In the genomic region with DNA sequence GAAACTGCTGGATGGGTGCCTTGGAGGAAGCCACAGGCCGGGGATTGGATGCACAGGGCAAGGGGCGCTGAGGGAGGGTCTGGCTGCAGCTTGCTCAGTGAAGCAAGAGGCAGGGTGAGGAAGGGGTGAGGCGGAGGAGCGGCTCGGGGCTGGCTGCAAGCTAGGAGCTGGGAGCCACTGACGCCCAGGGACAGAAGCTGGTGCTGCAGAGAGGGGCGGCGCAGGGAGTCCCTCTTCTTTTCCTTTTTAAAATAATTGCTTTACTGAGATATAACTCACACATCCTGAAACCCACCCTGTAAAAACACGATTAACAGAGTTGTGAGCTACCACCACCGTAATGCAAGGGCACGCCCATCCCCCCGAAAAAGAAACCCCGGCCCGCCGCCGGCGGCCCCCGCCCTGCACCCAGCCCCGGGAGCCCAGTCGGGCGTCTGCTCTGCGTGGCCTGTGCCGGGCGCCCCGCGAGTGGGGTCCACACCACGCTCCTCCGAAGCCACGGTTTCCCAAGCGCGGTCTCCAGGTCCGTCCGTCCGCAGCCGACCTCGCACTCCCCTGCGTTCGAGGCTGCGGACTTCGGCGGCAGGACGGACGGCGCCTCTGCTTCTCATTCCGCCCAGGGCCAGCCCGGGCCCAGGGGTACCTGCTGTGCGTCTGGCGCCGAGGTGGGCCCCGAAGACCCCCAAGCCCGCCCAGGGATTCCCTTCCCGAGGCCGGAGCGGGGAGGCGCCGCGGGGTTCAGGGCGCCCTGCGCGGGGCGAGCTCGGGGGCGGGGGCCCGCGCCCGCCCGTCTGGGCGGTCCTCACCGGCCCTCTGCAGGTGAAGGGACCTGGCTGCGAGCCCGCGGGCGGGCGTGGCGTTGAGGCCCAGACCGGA, we compare ENCODE assay signal across 8 cellular contexts. TPM values are rescaled to one million over a fixed set of nuclear protein-coding genes. Genes with fewer than 3 reads are reported as not detected.
DNase-seq lines count a peak whose midpoint lies in the region; ATAC-seq and TF ChIP-seq lines count a peak whose summit lies in the region.

No MANE protein-coding gene starts in this region.

- no peak for TF ChIP-seq RAD21 in IMR-90 (IDR thresholded peaks at IDR 0.05; ENCODE audit: low read length)

- no peak overlapping the region for H2BK15ac ChIP-seq in IMR-90 (ENCODE audit: low read depth, low read length)

- H2BK120ac ChIP-seq in IMR-90 (ENCODE audit: low read depth, low read length), result peak overlapping the region; percentile 61; the same call in 1 of the 2 replicates

- H2AFZ ChIP-seq in IMR-90 (replicated peaks; ENCODE audit: low read length, poor library complexity), result peak overlapping the region; percentile 94

- H4K91ac ChIP-seq in IMR-90 (ENCODE audit: insufficient read depth, low read depth, low read length), result peak overlapping the region; percentile 90

- peak overlapping the region; percentile 89 for H3K23ac ChIP-seq in IMR-90 (ENCODE audit: low read depth, low read length)

- peak overlapping the region; percentile 77 for H4K5ac ChIP-seq in IMR-90 (ENCODE audit: low read depth, low read length)

- intact Hi-C loops in IMR-90 (cut with micrococcal nuclease), result loop anchor here (1.0 to 5.0 kb wide), 3 partner anchors 37 to 334 kb away; partner anchors contain the start of genes CTBP1 and FGFRL1

- H3K4me1 ChIP-seq in IMR-90 (ENCODE audit: control insufficient read depth, insufficient read depth, low read length), result peaks cover 5% of the 10 kb centered on the region

- H2AK9ac ChIP-seq in IMR-90 (replicated peaks; ENCODE audit: low read depth, low read length, poor library complexity), result peak overlapping the region; percentile 99

- CTCF ChIA-PET in IMR-90 (lab: Yijun Ruan, JAX), result interaction anchor here (0.9 kb wide), 1 partner anchor 215 kb away, joined by 4 read pairs; no protein-coding TSS in a partner anchor

- H3K4me3 ChIP-seq in IMR-90 (ENCODE audit: insufficient read depth, low read depth, low read length), result peak overlapping the region; percentile 84

- TF ChIP-seq CTCF in GM20000 (IDR thresholded peaks at IDR 0.05; ENCODE audit: extremely low read depth, missing control alignments) (no peak), IMR-90 (conservative IDR thresholded peaks at IDR 0.05; ENCODE audit: low read depth, low read length) (no peak)

- no peaks in the 10 kb centered on the region for H3K27me3 ChIP-seq in IMR-90 (ENCODE audit: control insufficient read depth, insufficient read depth, low read length)
- H3K27me3 ChIP-seq in layer of hippocampus (ENCODE audit: control insufficient read depth, insufficient read depth, low read length), result no peaks in the 10 kb centered on the region

- dilution Hi-C loops in IMR-90 (cut with HindIII; ENCODE audit: low sequenced_read_pairs, unreplicated experiment), result no loop called here

- H3K4ac ChIP-seq in IMR-90 (ENCODE audit: low read depth, low read length), result peak overlapping the region; percentile 89

- no peak overlapping the region; the same call in 1 of the 2 replicates for H3K18ac ChIP-seq in IMR-90 (ENCODE audit: low read depth, low read length)

- H3K79me1 ChIP-seq in IMR-90 (ENCODE audit: low read depth in 1 of 2, low read length in 2 of 2), result peaks cover 34 to 58% of the 10 kb centered on the region in 2 experiments

- in situ Hi-C loops in IMR-90 (cut with MboI; ENCODE audit: low sequenced_read_pairs), result no loop called here

- peak; percentile 8 for ATAC-seq in IMR-90 (ENCODE audit: low read depth)

- H2BK5ac ChIP-seq in IMR-90 (ENCODE audit: low read depth, low read length, poor library complexity, severe bottlenecking), result peak overlapping the region; percentile 76

- H3K4me2 ChIP-seq in IMR-90 (ENCODE audit: low read depth, low read length), result peak overlapping the region; percentile 98

- TSS peak; percentile 30 for BruUV-seq in IMR-90 (replicated peaks; lab: Mats Ljungman, UMichigan)

- H2BK20ac ChIP-seq in IMR-90 (ENCODE audit: low read depth, low read length), result no peak overlapping the region

- H3K9me1 ChIP-seq in IMR-90 (ENCODE audit: insufficient read depth, low read length), result peaks cover 9% of the 10 kb centered on the region; the same call in 1 of the 2 replicates

- H4K20me1 ChIP-seq in IMR-90 (ENCODE audit: insufficient read depth, low read length), result peaks cover 7% of the 10 kb centered on the region; the same call in 1 of the 2 replicates

- peak overlapping the region; percentile 80 for H3K56ac ChIP-seq in IMR-90 (ENCODE audit: extremely low read depth, insufficient read depth, low read length)

- peaks cover 3% of the 10 kb centered on the region; the same call in 1 of the 2 replicates for H3K9me3 ChIP-seq in IMR-90 (ENCODE audit: control insufficient read depth, insufficient read depth, low read length)

- H4K8ac ChIP-seq in IMR-90 (ENCODE audit: low read depth in 2 of 2, low read length in 2 of 2), result peak overlapping the region; percentile 93 to 96

- H3K36me3 ChIP-seq in IMR-90 (ENCODE audit: control insufficient read depth, insufficient read depth, low read length), result peaks cover 12% of the 10 kb centered on the region

- 1% methylated on average over 33 of the region's 76 CpGs; no CpG with 5 or more reads in 1 of the 2 experiments for WGBS in IMR-90 (ENCODE audit: extremely low coverage in 2 of 2, insufficient read length in 1 of 2), 2 experiments

- H3K27ac ChIP-seq in IMR-90 (ENCODE audit: insufficient read depth, low read length) (peak overlapping the region; percentile 91), layer of hippocampus (ENCODE audit: low read depth, low read length) (peak overlapping the region; percentile 92)

- H3K9ac ChIP-seq in IMR-90 (ENCODE audit: low read depth, low read length), result peak overlapping the region; percentile 88

- H3K14ac ChIP-seq in IMR-90 (replicated peaks; ENCODE audit: low read depth, low read length), result peak overlapping the region; percentile 91

- POLR2A ChIA-PET in IMR-90 (lab: Charles Lee; ENCODE audit: unreplicated experiment), result interaction anchor here (1.1 kb wide), 1 partner anchor 10 kb away, joined by 3 read pairs; no protein-coding TSS in a partner anchor

- H2AK5ac ChIP-seq in IMR-90 (ENCODE audit: low read depth, low read length), result peak overlapping the region; percentile 93

- no peak for TF ChIP-seq POLR2A in IMR-90 (IDR thresholded peaks at IDR 0.05; ENCODE audit: low read depth, low read length)

- DNase-seq in EH (ENCODE audit: low read depth), result peak; percentile 46
- DNase-seq in GM20000 (ENCODE audit: low spot score), result peak; percentile 69
- DNase-seq in IMR-90, result peak; percentile 16
- peak; percentile 70 for DNase-seq in UCSD-AML1 (lab: John Stamatoyannopoulos, UW; ENCODE audit: unreplicated experiment)
- peak; percentile 50 for DNase-seq in central memory CD4-positive, alpha-beta T cell
- peak; percentile 26 for DNase-seq in stimulated activated CD4-positive, alpha-beta T cell treated with anti-CD3 and anti-CD28 coated beads, Interleukin-2, amount 100 ng/mL, for 4 hours (ENCODE audit: low read depth)
- no peak for DNase-seq in SHP77 treated with DMSO at 0.1 percent for 48 hours (lab: John Stamatoyannopoulos, UW)

TF ChIP-seq in IMR-90, 13 proteins besides CTCF, POLR2A, EP300 and RAD21:
- TF ChIP-seq NFE2L2 (IDR thresholded peaks at IDR 0.05; ENCODE audit: low read depth, low read length) (no peak), MAZ (IDR thresholded peaks at IDR 0.05; ENCODE audit: borderline replicate concordance, low read depth, low read length) (no peak; the same call in 1 of the 2 replicates), BHLHE40 (IDR thresholded peaks at IDR 0.05; ENCODE audit: low read depth, low read length) (no peak), CHD1 (IDR thresholded peaks at IDR 0.05; ENCODE audit: low read depth, low read length) (no peak), RFX5 (IDR thresholded peaks at IDR 0.05; ENCODE audit: low read depth, low read length) (no peak), FOS (IDR thresholded peaks at IDR 0.05; ENCODE audit: low read depth, low read length) (no peak), CEBPB (IDR thresholded peaks at IDR 0.05; ENCODE audit: low read depth, low read length) (no peak), MXI1 (IDR thresholded peaks at IDR 0.05; ENCODE audit: borderline replicate concordance, low read depth, low read length) (no peak), MAFK (IDR thresholded peaks at IDR 0.05; ENCODE audit: low read depth, low read length) (no peak), ELK1 (IDR thresholded peaks at IDR 0.05; ENCODE audit: borderline replicate concordance, low read depth, low read length) (no peak), SMC3 (IDR thresholded peaks at IDR 0.05; ENCODE audit: low read depth, low read length) (no peak), RCOR1 (IDR thresholded peaks at IDR 0.05; ENCODE audit: insufficient replicate concordance, low read length) (no peak)
- TF ChIP-seq, protein P1, sequence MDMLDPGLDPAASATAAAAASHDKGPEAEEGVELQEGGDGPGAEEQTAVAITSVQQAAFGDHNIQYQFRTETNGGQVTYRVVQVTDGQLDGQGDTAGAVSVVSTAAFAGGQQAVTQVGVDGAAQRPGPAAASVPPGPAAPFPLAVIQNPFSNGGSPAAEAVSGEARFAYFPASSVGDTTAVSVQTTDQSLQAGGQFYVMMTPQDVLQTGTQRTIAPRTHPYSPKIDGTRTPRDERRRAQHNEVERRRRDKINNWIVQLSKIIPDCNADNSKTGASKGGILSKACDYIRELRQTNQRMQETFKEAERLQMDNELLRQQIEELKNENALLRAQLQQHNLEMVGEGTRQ (IDR thresholded peaks at IDR 0.05; ENCODE audit: low read depth, low read length), result no peak

RNA-seq across cellular contexts. Expression of gene UVSSA, which starts 0.9 kb away (rescaled TPM):
- total RNA-seq in IMR-90 (2012; rRNA removed), result 1.4 TPM in 2 replicates
- polyA plus RNA-seq in IMR-90 (2012; rRNA removed), result 8.4 and 9.4 TPM in 2 replicates
- polyA plus RNA-seq in IMR-90 (2012; cell fraction: cytosol; rRNA removed), result 5.7 and 5.9 TPM in 2 replicates
- 63.0 and 126 TPM in 2 replicates for polyA plus RNA-seq in IMR-90 (2012; cell fraction: nucleus; rRNA removed; ENCODE audit: low replicate concordance)

RNA-seq across cellular contexts. Expression of gene MAEA, which starts 56.5 kb away (rescaled TPM):
- total RNA-seq in IMR-90 (2012; rRNA removed), result 61.5 and 77.2 TPM in 2 replicates
- 108 and 120 TPM in 2 replicates for polyA plus RNA-seq in IMR-90 (2012; rRNA removed)
- 108 and 119 TPM in 2 replicates for polyA plus RNA-seq in IMR-90 (2012; cell fraction: cytosol; rRNA removed)
- 179 and 309 TPM in 2 replicates for polyA plus RNA-seq in IMR-90 (2012; cell fraction: nucleus; rRNA removed; ENCODE audit: low replicate concordance)
